ENCODE assay signal across 18 cellular contexts in the genomic region with DNA sequence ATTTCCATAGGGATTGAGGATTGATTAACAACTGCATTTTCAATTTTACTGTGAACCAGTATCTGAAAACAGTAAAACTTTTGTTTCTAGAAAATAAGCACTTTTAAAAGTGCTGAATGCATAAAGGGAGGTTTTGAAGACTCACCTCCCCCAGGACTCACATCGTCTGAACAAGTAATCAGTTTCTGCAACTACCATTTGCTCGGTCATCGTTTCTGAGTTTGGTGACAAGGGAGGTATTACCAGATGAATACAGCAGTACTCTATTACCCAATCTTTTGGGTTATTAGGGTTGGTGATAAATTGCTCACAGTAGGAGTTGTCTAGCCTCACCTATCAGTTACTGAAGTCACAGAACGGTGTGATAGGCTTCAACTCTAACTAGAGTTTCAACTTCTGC.
DNase-seq lines count a peak whose midpoint lies in the region; ATAC-seq, FAIRE-seq and TF ChIP-seq lines count a peak whose summit lies in the region.
"Had no signal": no experiment of that assay in that cellular context is flagged by ENCODE, and none has a peak within 500 bp of the region (broad histone marks: within the 10 kb centered on the region; RNA-seq: fewer than 3 reads in every experiment).

No MANE protein-coding gene starts in this region.

- peaks cover 48% of the 10 kb centered on the region for H3K4me1 Mint-ChIP-seq in Caco-2 (ENCODE audit: low read depth, unreplicated experiment)
- peaks cover 29% of the 10 kb centered on the region for H3K4me1 Mint-ChIP-seq in chondrocyte (ENCODE audit: low read depth)

- H3K9ac ChIP-seq in OCI-LY3 (ENCODE audit: low read length) (peak overlapping the region; percentile 3; the same call in 1 of the 2 replicates), keratinocyte (ENCODE audit: control insufficient read depth, extremely low read depth, insufficient read depth, low read length) (no peak overlapping the region)

- intact Hi-C loops in Caco-2 (cut with micrococcal nuclease; ENCODE audit: unreplicated experiment) (loop anchor here (1.0 kb wide), 1 partner anchor 11 kb away; no protein-coding TSS in a partner anchor), sigmoid colon (cut with DNase I) (no loop called here)

- H4K20me1 ChIP-seq in OCI-LY3 (ENCODE audit: insufficient read depth, low read length) (no peaks in the 10 kb centered on the region), keratinocyte (ENCODE audit: control insufficient read depth, extremely low read depth, insufficient read depth, low read length) (no peaks in the 10 kb centered on the region)

- H3K9me3 Mint-ChIP-seq in Caco-2 (ENCODE audit: unreplicated experiment) (peaks cover 23% of the 10 kb centered on the region), chondrocyte (ENCODE audit: low read depth) (peaks cover 14% of the 10 kb centered on the region)
- H3K9me3 Mint-ChIP-seq: HFFc6 had no signal

- H3K27me3 ChIP-seq in Caco-2 (replicated peaks; ENCODE audit: control insufficient read depth, insufficient read depth, low read length) (no peaks in the 10 kb centered on the region), OCI-LY3 (ENCODE audit: low read depth, low read length) (0 out of 2 replicates have a peak, but pooled peaks cover 7% of the 10 kb centered on the region), keratinocyte (ENCODE audit: control insufficient read depth, extremely low read depth, insufficient read depth, low read length) (no peaks in the 10 kb centered on the region), sigmoid colon (no peaks in the 10 kb centered on the region)

- ATAC-seq in HG02884 (IDR thresholded peaks at IDR 0.05; ENCODE audit: unreplicated experiment): no peak
- ATAC-seq: HCT116, K562 had no signal

- H3K79me2 ChIP-seq in OCI-LY3 (ENCODE audit: low read length): no peaks in the 10 kb centered on the region
- no peaks in the 10 kb centered on the region for H3K79me2 ChIP-seq in keratinocyte (ENCODE audit: control insufficient read depth, insufficient read depth, low read length)

- no peak for TF ChIP-seq CTCF in Caco-2 (IDR thresholded peaks at IDR 0.05; ENCODE audit: insufficient read depth in 1 of 2, low read depth in 1 of 2, low read length in 1 of 2, severe bottlenecking in 1 of 2, unreplicated experiment in 1 of 2)
- TF ChIP-seq CTCF in OCI-LY3 (IDR thresholded peaks at IDR 0.05; ENCODE audit: low read depth, low read length): no peak
- no peak for TF ChIP-seq CTCF in keratinocyte (optimal IDR thresholded peaks at IDR 0.05 in 1 of 3, IDR thresholded peaks at IDR 0.05 in 1 of 3, conservative IDR thresholded peaks at IDR 0.05 in 1 of 3; ENCODE audit: extremely low read depth in 1 of 3, insufficient read depth in 2 of 3, low read length in 3 of 3)
- TF ChIP-seq CTCF in sigmoid colon (IDR thresholded peaks at IDR 0.05): no peak
- no peak for TF ChIP-seq CTCF in chondrocyte (IDR thresholded peaks at IDR 0.05)

- no peak for TF ChIP-seq EP300 in sigmoid colon (IDR thresholded peaks at IDR 0.05)

- H3K27ac ChIP-seq in OCI-LY3 (ENCODE audit: low read length): peak overlapping the region; percentile 63
- H3K27ac ChIP-seq in keratinocyte (ENCODE audit: control insufficient read depth, insufficient read depth, low read length): no peak overlapping the region
- H3K27ac ChIP-seq in sigmoid colon: peak overlapping the region in 3 of 4 donors; percentile 66 to 80 (median 76)
- H3K27ac ChIP-seq: C4-2B had no signal

- H3K4me2 ChIP-seq in OCI-LY3 (ENCODE audit: low read length) (peak overlapping the region; percentile 77), keratinocyte (ENCODE audit: control insufficient read depth, extremely low read depth, insufficient read depth, low read depth, low read length) (no peak overlapping the region)

- peak; percentile 51 for FAIRE-seq in keratinocyte (lab: Jason Lieb, UNC)
- FAIRE-seq: GM12878, K562 had no signal

- CTCF ChIA-PET in Caco-2 (lab: Charles Lee): no interaction called here

- H3K9me3 ChIP-seq in Caco-2: peaks cover 7% of the 10 kb centered on the region; the same call in 1 of the 2 replicates
- 0 out of 2 replicates have a peak, but pooled peaks cover 8% of the 10 kb centered on the region for H3K9me3 ChIP-seq in OCI-LY3 (ENCODE audit: insufficient read depth, low read length)
- no peaks in the 10 kb centered on the region for H3K9me3 ChIP-seq in keratinocyte (ENCODE audit: control insufficient read depth, low read depth, low read length)
- no peaks in the 10 kb centered on the region for H3K9me3 ChIP-seq in sigmoid colon

- H2AFZ ChIP-seq in OCI-LY3 (ENCODE audit: low read depth, low read length) (no peak overlapping the region), keratinocyte (ENCODE audit: control insufficient read depth, low read length) (no peak overlapping the region)

- no peak for TF ChIP-seq POLR2A in sigmoid colon (IDR thresholded peaks at IDR 0.05)

- DNase-seq in Caco-2: peak in 1 of 2 experiments; percentile 13
- DNase-seq in keratinocyte (ENCODE audit: low read depth, low spot score): no peak
- no peak for DNase-seq in sigmoid colon
- DNase-seq in NCI-H226: no peak
- no peak for DNase-seq in chondrocyte (ENCODE audit: low spot score)
- DNase-seq: ACHN; CD4-positive, alpha-beta T cell; DMS153; DMS79 treated with DMSO at 0.1 percent for 48 hours; GOT3; H7; HFFc6 had no signal

- peaks cover 27% of the 10 kb centered on the region for H3K4me1 ChIP-seq in Caco-2
- H3K4me1 ChIP-seq in OCI-LY3 (ENCODE audit: low read length): peaks cover 41% of the 10 kb centered on the region
- peaks cover under 1% of the 10 kb centered on the region for H3K4me1 ChIP-seq in keratinocyte (ENCODE audit: control insufficient read depth, extremely low read depth, insufficient read depth, low read length)
- H3K4me1 ChIP-seq in sigmoid colon: peaks cover 0 to 28% (median 20%) of the 10 kb centered on the region in 4 donors

- H3K36me3 Mint-ChIP-seq in Caco-2 (ENCODE audit: insufficient read depth, unreplicated experiment) (peaks cover 6% of the 10 kb centered on the region), chondrocyte (ENCODE audit: low read depth) (peaks cover 11% of the 10 kb centered on the region)

- H3K4me3 Mint-ChIP-seq in Caco-2 (ENCODE audit: unreplicated experiment): no peak overlapping the region
- H3K4me3 Mint-ChIP-seq in chondrocyte (ENCODE audit: unreplicated experiment): no peak overlapping the region
- H3K4me3 Mint-ChIP-seq: CD4-positive, alpha-beta T cell; HFFc6 had no signal

- 84 to 90% methylated on average over 4 of the region's 4 CpGs for WGBS in sigmoid colon, 2 donors

- H3K27me3 Mint-ChIP-seq in Caco-2 (ENCODE audit: insufficient read depth, unreplicated experiment) (no peaks in the 10 kb centered on the region), chondrocyte (ENCODE audit: low read depth) (no peaks in the 10 kb centered on the region)

- no TSS peak for BruUV-seq in Caco-2 (replicated peaks; lab: Mats Ljungman, UMichigan)

- dilution Hi-C loops in keratinocyte (cut with MboI; ENCODE audit: extremely low pct_ligation_motif_present, low sequenced_read_pairs): no loop called here

- H3K36me3 ChIP-seq in Caco-2 (ENCODE audit: control insufficient read depth, insufficient read depth, low read length) (no peaks in the 10 kb centered on the region), OCI-LY3 (replicated peaks; ENCODE audit: low read depth, low read length) (peaks cover 14% of the 10 kb centered on the region), keratinocyte (ENCODE audit: control insufficient read depth in 2 of 2, extremely low read depth in 1 of 2, insufficient read depth in 2 of 2, low read length in 2 of 2) (no peaks in the 10 kb centered on the region), sigmoid colon (no peaks in the 10 kb centered on the region)

- POLR2A ChIA-PET in Caco-2 (lab: Charles Lee): no interaction called here

- H3K27ac Mint-ChIP-seq in Caco-2 (ENCODE audit: unreplicated experiment) (peak overlapping the region; percentile 36), chondrocyte (ENCODE audit: unreplicated experiment) (no peak overlapping the region)
- H3K27ac Mint-ChIP-seq: CD4-positive, alpha-beta T cell; HFFc6 had no signal

- H3K4me3 ChIP-seq in Caco-2 (ENCODE audit: low read depth, low read length) (no peak overlapping the region), OCI-LY3 (ENCODE audit: low read length) (no peak overlapping the region), keratinocyte (ENCODE audit: control insufficient read depth in 2 of 3, extremely low read depth in 1 of 3, insufficient read depth in 2 of 3, low read depth in 1 of 3, low read length in 3 of 3) (no peak overlapping the region), sigmoid colon (no peak overlapping the region)
- H3K4me3 ChIP-seq: GM12878, K562 had no signal

- no peaks in the 10 kb centered on the region for H3K9me1 ChIP-seq in keratinocyte (ENCODE audit: control insufficient read depth, extremely low read depth, insufficient read depth, low read length)
